Comparison of ENCODE assay signal across 1 cellular context in genomic region chr18:63508634-63509033, GRCh38.
TF ChIP-seq lines count a peak whose summit lies in the region.

No MANE protein-coding gene starts in this region.

TF ChIP-seq in GM23338, 12 proteins besides CTCF, POLR2A, EP300 and RAD21 (continued from another document):
- no peak for TF ChIP-seq ZNF462 (CRISPR knock-in tag; IDR thresholded peaks at IDR 0.05)
